ENCODE assay signal across 11 cellular contexts in genomic region chr2:168851674-168852320, GRCh38. TPM values are rescaled to one million over a fixed set of nuclear protein-coding genes. Genes with fewer than 3 reads are reported as not detected.
DNase-seq lines count a peak whose midpoint lies in the region; ATAC-seq and TF ChIP-seq lines count a peak whose summit lies in the region.
"Had no signal": no experiment of that assay in that cellular context is flagged by ENCODE, and none has a peak within 500 bp of the region (broad histone marks: within the 10 kb centered on the region; RNA-seq: fewer than 3 reads in every experiment).

No MANE protein-coding gene starts in this region.

- H3K4me3 Mint-ChIP-seq in CD14-positive monocyte, result no peak overlapping the region
- no peak overlapping the region for H3K4me3 Mint-ChIP-seq in mesothelial cell of epicardium
- H3K4me3 Mint-ChIP-seq: activated B cell treated with CpG ODN at 0.5 μM for 24 hours had no signal

- H3K36me3 Mint-ChIP-seq in CD14-positive monocyte (peaks cover 26 to 30% of the 10 kb centered on the region in 2 donors), mesothelial cell of epicardium (peaks cover 13% of the 10 kb centered on the region)

- H3K4me1 Mint-ChIP-seq in CD14-positive monocyte, result no peaks in the 10 kb centered on the region
- H3K4me1 Mint-ChIP-seq in mesothelial cell of epicardium, result peaks cover 12% of the 10 kb centered on the region
- H3K4me1 Mint-ChIP-seq: activated B cell treated with CpG ODN at 0.5 μM for 24 hours had no signal

- H3K27me3 Mint-ChIP-seq in CD14-positive monocyte (ENCODE audit: low read depth in 3 of 3) (peaks cover 0 to 2% (median 0%) of the 10 kb centered on the region in 3 donors), mesothelial cell of epicardium (ENCODE audit: low read depth) (no peaks in the 10 kb centered on the region)
- H3K27me3 Mint-ChIP-seq: activated B cell treated with CpG ODN at 0.5 μM for 24 hours had no signal

- H3K9me3 Mint-ChIP-seq in CD14-positive monocyte (peaks cover 0 to 1% (median 0%) of the 10 kb centered on the region in 7 donors), mesothelial cell of epicardium (peaks cover 3% of the 10 kb centered on the region)
- H3K9me3 Mint-ChIP-seq: activated B cell treated with CpG ODN at 0.5 μM for 24 hours had no signal

- intact Hi-C loops in dorsolateral prefrontal cortex (cut with DNase I), result no loop called here
- intact Hi-C loops in CD14-positive monocyte (cut with micrococcal nuclease), result no loop called here

- H3K27me3 ChIP-seq in dorsolateral prefrontal cortex, result no peaks in the 10 kb centered on the region

- TF ChIP-seq CTCF in dorsolateral prefrontal cortex (IDR thresholded peaks at IDR 0.05 in 54 of 56, conservative IDR thresholded peaks at IDR 0.05 in 2 of 56; ENCODE audit: low read depth in 1 of 56, partially characterized antibody in 56 of 56) (no peak), CD14-positive monocyte (IDR thresholded peaks at IDR 0.05) (no peak), mesothelial cell of epicardium (IDR thresholded peaks at IDR 0.05; ENCODE audit: unreplicated experiment) (no peak)

- H3K27ac ChIP-seq in dorsolateral prefrontal cortex, result no peak overlapping the region

- ATAC-seq in HG02885 (IDR thresholded peaks at IDR 0.05; ENCODE audit: poor library complexity, unreplicated experiment), result no peak

- DNase-seq in NCI-H2081 (lab: John Stamatoyannopoulos, UW), result peak; percentile 8 to 22
- no peak for DNase-seq in NCI-H2081 treated with DMSO at 0.1 percent for 48 hours (lab: John Stamatoyannopoulos, UW)
- peak; percentile 96 for DNase-seq in NCI-H69 (lab: John Stamatoyannopoulos, UW)
- DNase-seq in dorsolateral prefrontal cortex, result peak in 8 of 10 donors; percentile 28 to 71 (median 45)
- DNase-seq in skeletal muscle cell (ENCODE audit: low read depth), result peak; percentile 57
- DNase-seq in CD14-positive monocyte (ENCODE audit: low spot score), result no peak
- DNase-seq in mesothelial cell of epicardium (ENCODE audit: low spot score in 2 of 2, unreplicated experiment in 2 of 2), result no peak
- DNase-seq: activated B cell treated with CpG ODN at 0.5 μM for 24 hours, AML-193, NCI-H1092 had no signal

- H3K27ac Mint-ChIP-seq in CD14-positive monocyte (peak overlapping the region in 1 of 7 donors; percentile 59), mesothelial cell of epicardium (no peak overlapping the region)
- H3K27ac Mint-ChIP-seq: activated B cell treated with CpG ODN at 0.5 μM for 24 hours had no signal

- H3K4me3 ChIP-seq in dorsolateral prefrontal cortex, result no peak overlapping the region
- H3K4me3 ChIP-seq in skeletal muscle cell (ENCODE audit: low read depth, low read length), result no peak overlapping the region

RNA-seq across cellular contexts. Expression of gene SPC25, which starts 38.4 kb away (rescaled TPM):
- total RNA-seq in dorsolateral prefrontal cortex (1 to 10 TPM in 97 of 120 experiments, under 1 TPM in 19, not detected in 4; 0.39 to 6.1 (median 1.9) TPM), mesothelial cell of epicardium (9.1 to 10.3 TPM (median 10.1 TPM) in 3 replicates)
- not detected for polyA plus RNA-seq in CD14-positive monocyte

RNA-seq across cellular contexts. Expression of gene G6PC2, which starts 49.3 kb away (rescaled TPM):
- total RNA-seq in dorsolateral prefrontal cortex (under 1 TPM in 12 of 120 experiments, not detected in 108; 0.20 to 0.92 (median 0.37) TPM), mesothelial cell of epicardium (not detected in 3 replicates)
- polyA plus RNA-seq in CD14-positive monocyte, result not detected
- total RNA-seq: activated B cell treated with CpG ODN at 0.5 μM for 24 hours had no signal

RNA-seq across cellular contexts. Expression of gene NOSTRIN, which starts 49.4 kb away (rescaled TPM):
- total RNA-seq in dorsolateral prefrontal cortex, result 10 to 100 TPM in 41 of 120 experiments, 1 to 10 TPM in 79; 1.5 to 28.3 (median 8.8) TPM
- not detected for polyA plus RNA-seq in CD14-positive monocyte
- total RNA-seq in mesothelial cell of epicardium, result 0.90 to 1.0 TPM (median 0.98 TPM) in 3 replicates
- total RNA-seq: activated B cell treated with CpG ODN at 0.5 μM for 24 hours had no signal

Comparison
In these comparisons a context has a peak if more than half of its experiments do, and no peak if none do; other contexts are left out.
1. DNase-seq: peak in NCI-H2081 (2 of 2), NCI-H69 (single experiment), dorsolateral prefrontal cortex (8 of 10) and skeletal muscle cell (single experiment); none in NCI-H2081 treated with DMSO at 0.1 percent for 48 hours (single experiment), CD14-positive monocyte (single experiment) and mesothelial cell of epicardium (0 of 2).